ENCODE assay signal across 18 cellular contexts in the genomic region with DNA sequence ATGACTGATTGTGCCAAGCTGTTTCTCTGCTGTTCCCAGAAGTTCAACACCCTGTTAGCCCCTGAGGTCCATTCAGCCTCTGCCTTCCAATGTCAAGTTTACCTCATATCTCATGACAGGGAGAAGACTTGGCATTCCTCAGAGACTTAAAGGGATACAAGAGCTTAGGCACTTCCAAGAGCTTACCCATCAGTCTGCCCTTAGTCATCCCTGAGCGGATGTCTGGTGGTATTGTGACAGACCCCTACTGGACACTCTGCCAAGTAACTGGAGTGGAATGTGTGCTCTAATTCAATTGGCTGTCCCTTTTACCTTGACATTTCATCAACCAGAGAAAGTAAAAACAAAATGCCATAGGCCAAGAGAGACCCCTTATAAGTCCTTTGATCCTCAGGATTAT.
"Had no signal": no experiment of that assay in that cellular context is flagged by ENCODE, and none has a peak within 500 bp of the region (broad histone marks: within the 10 kb centered on the region; RNA-seq: fewer than 3 reads in every experiment).

No MANE protein-coding gene starts in this region.

- DNase-seq: activated CD4-positive, alpha-beta T cell treated with anti-CD3 and anti-CD28 coated beads, Interleukin-2, amount 50 U/mL, for 4 hours; activated CD4-positive, CD25-positive, alpha-beta regulatory T cell treated with anti-CD3 and anti-CD28 coated beads, Interleukin-2, amount 50 U/mL, for 72 hours; activated naive CD4-positive, alpha-beta T cell treated with anti-CD3 and anti-CD28 coated beads for 36 hours; activated naive CD8-positive, alpha-beta T cell treated with anti-CD3 and anti-CD28 coated beads, Interleukin-2, amount 50 U/mL, for 24 hours; caudate nucleus; cortex of kidney; effector CD4-positive, alpha-beta T cell; head of caudate nucleus; immature natural killer cell; left colon; naive B cell; psoas muscle; right lobe of liver; spleen had no signal

- H3K9ac ChIP-seq: neural progenitor cell had no signal

- H3K9me3 ChIP-seq: psoas muscle, right lobe of liver had no signal

- H3K4me3 ChIP-seq: esophagus muscularis mucosa, lung, neural progenitor cell, psoas muscle, right lobe of liver, spleen had no signal

- H2AFZ ChIP-seq: neural progenitor cell had no signal

- H3K4me2 ChIP-seq: neural progenitor cell had no signal

- ATAC-seq: activated naive CD8-positive, alpha-beta T cell treated with anti-CD3 and anti-CD28 coated beads, Interleukin-2, amount 50 U/mL, for 24 hours; activated T-helper 17 cell treated with anti-CD3 and anti-CD28 coated beads, Interleukin-2, amount 50 U/mL, for 72 hours; left colon; psoas muscle; right lobe of liver had no signal

- H3K4me1 ChIP-seq: esophagus muscularis mucosa, psoas muscle, right lobe of liver, spleen had no signal

- H3K36me3 ChIP-seq: esophagus muscularis mucosa, neural progenitor cell, right lobe of liver, spleen had no signal

- H3K27me3 ChIP-seq: esophagus muscularis mucosa, neural progenitor cell, right lobe of liver, spleen had no signal

- H3K27ac ChIP-seq: esophagus muscularis mucosa, neural progenitor cell, psoas muscle, right lobe of liver, spleen had no signal
